ENCODE assay signal across 1 cellular context in genomic region chr7:84821671-84822534, GRCh38.
TF ChIP-seq lines count a peak whose summit lies in the region.

No MANE protein-coding gene starts in this region.

TF ChIP-seq in WTC11, 78 proteins besides CTCF, POLR2A, EP300 and RAD21 (continued from another document):
- no peak for TF ChIP-seq ZNF281 (CRISPR knock-in tag; IDR thresholded peaks at IDR 0.05)
- no peak for TF ChIP-seq ZNF425 (CRISPR knock-in tag; conservative IDR thresholded peaks at IDR 0.05)
